Comparison of ENCODE assay signal across 8 cellular contexts in genomic region chr4:184280591-184281071, GRCh38.
A peak's percentile ranks its signal among the peaks of the same experiment; 100 is the strongest.
DNase-seq lines count a peak whose midpoint lies in the region; ATAC-seq, FAIRE-seq and TF ChIP-seq lines count a peak whose summit lies in the region.

No MANE protein-coding gene starts in this region.

- TF ChIP-seq CTCF in bronchial epithelial cell (IDR thresholded peaks at IDR 0.05; ENCODE audit: insufficient read depth, low read length, severe bottlenecking) (no peak), progenitor cell of endocrine pancreas (IDR thresholded peaks at IDR 0.05; ENCODE audit: unreplicated experiment) (no peak)

- no peaks in the 10 kb centered on the region for H3K36me3 ChIP-seq in bronchial epithelial cell (ENCODE audit: control insufficient read depth, insufficient read depth, low read length)

- H3K4me3 Mint-ChIP-seq in progenitor cell of endocrine pancreas (ENCODE audit: low read depth): no peak overlapping the region

- no peaks in the 10 kb centered on the region for H3K27me3 ChIP-seq in bronchial epithelial cell (ENCODE audit: control insufficient read depth, insufficient read depth, low read length)

- no peak overlapping the region for H3K27ac Mint-ChIP-seq in progenitor cell of endocrine pancreas

- peaks cover 11% of the 10 kb centered on the region for H3K9me3 Mint-ChIP-seq in progenitor cell of endocrine pancreas (ENCODE audit: low read depth)

- FAIRE-seq in bronchial epithelial cell (lab: Jason Lieb, UNC) (peak; percentile 13), RCC 7860 (lab: Jason Lieb, UNC) (no peak)

- no peak for DNase-seq in bronchial epithelial cell (ENCODE audit: low read depth)
- no peak for DNase-seq in HK-2 (ENCODE audit: unreplicated experiment)
- no peak for DNase-seq in progenitor cell of endocrine pancreas (ENCODE audit: low spot score, unreplicated experiment)
- DNase-seq in DMS114 treated with DMSO at 0.1 percent for 48 hours (lab: John Stamatoyannopoulos, UW; ENCODE audit: unreplicated experiment): no peak
- no peak for DNase-seq in RCC 7860 (ENCODE audit: low spot score)

- H3K4me3 ChIP-seq in bronchial epithelial cell (ENCODE audit: low read depth, low read length): no peak overlapping the region

- peak; percentile 25 for ATAC-seq in GM18508 (IDR thresholded peaks at IDR 0.05; ENCODE audit: insufficient read depth, unreplicated experiment)
- ATAC-seq in GM21381 (IDR thresholded peaks at IDR 0.05; ENCODE audit: unreplicated experiment): peak; percentile 36
- peak; percentile 40 for ATAC-seq in HG03439 (IDR thresholded peaks at IDR 0.05; ENCODE audit: unreplicated experiment)

- H3K4me1 Mint-ChIP-seq in progenitor cell of endocrine pancreas (ENCODE audit: low read depth): peaks cover 8% of the 10 kb centered on the region

- H3K36me3 Mint-ChIP-seq in progenitor cell of endocrine pancreas (ENCODE audit: insufficient read depth): peaks cover 4% of the 10 kb centered on the region

- no peaks in the 10 kb centered on the region for H3K27me3 Mint-ChIP-seq in progenitor cell of endocrine pancreas
